ENCODE assay signal across 18 cellular contexts in the genomic region with DNA sequence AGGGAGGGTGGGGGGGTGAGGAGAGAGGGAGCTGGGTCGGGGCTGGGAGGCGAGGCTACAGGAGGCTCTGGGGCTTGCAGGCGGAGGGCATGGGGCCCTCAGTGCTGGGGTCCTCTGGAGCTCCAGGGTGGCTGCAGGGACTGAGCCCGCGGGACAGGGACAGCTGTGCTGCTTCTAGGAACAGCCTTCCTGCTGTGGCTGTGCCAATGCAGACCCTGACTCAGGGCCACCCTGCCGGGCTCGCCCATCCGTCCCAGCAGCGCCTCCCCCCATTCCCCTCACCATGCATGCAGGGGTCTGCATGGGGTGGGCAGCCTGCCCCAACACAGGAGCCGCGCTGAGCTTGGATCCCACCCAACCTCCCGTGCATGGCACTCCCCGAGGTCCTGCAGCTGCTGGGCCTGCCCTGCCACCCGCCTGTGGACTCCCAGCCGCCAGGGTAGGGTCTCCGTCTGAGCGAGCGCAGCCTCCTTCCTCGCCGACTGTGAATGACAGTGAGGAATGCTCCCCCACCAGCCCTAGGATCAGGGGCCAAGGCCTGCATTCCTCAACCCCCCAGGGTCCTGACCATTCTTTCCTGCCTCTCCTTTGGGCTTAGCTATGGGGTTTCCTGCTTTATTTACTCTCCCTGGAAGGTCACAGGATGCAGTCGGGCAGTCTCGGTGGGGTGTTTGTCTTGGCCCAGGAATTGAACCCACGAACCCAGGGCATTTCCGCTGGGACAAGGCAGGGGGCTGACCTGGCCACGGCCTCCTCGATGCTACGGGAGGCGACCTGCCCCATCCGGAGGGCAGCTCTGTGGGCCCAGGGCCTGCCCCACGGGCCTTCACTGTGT. TPM values are rescaled to one million over a fixed set of nuclear protein-coding genes. Genes with fewer than 3 reads are reported as not detected.
DNase-seq lines count a peak whose midpoint lies in the region; ATAC-seq and TF ChIP-seq lines count a peak whose summit lies in the region.
"Had no signal": no experiment of that assay in that cellular context is flagged by ENCODE, and none has a peak within 500 bp of the region (broad histone marks: within the 10 kb centered on the region; RNA-seq: fewer than 3 reads in every experiment).

No MANE protein-coding gene starts in this region.

- H3K9ac ChIP-seq in IMR-90 (ENCODE audit: low read depth, low read length), result no peak overlapping the region

- H3K36me3 ChIP-seq in IMR-90 (ENCODE audit: control insufficient read depth, insufficient read depth, low read length), result no peaks in the 10 kb centered on the region
- H3K36me3 ChIP-seq: ascending aorta, ovary had no signal

- dilution Hi-C loops in IMR-90 (cut with HindIII; ENCODE audit: low sequenced_read_pairs, unreplicated experiment), result no loop called here

- TF ChIP-seq POLR2A in IMR-90 (IDR thresholded peaks at IDR 0.05; ENCODE audit: low read depth, low read length), result no peak

- H4K20me1 ChIP-seq in IMR-90 (ENCODE audit: insufficient read depth, low read length), result peaks cover 25% of the 10 kb centered on the region

- no peak overlapping the region for H3K23ac ChIP-seq in IMR-90 (ENCODE audit: low read depth, low read length)

- intact Hi-C loops in IMR-90 (cut with micrococcal nuclease), result no loop called here
- intact Hi-C loops in sciatic nerve (cut with DNase I), result no loop called here

- H4K8ac ChIP-seq in IMR-90 (ENCODE audit: low read depth in 2 of 2, low read length in 2 of 2), result no peak overlapping the region

- POLR2A ChIA-PET in IMR-90 (lab: Charles Lee; ENCODE audit: unreplicated experiment), result no interaction called here

- no peak overlapping the region for H3K4ac ChIP-seq in IMR-90 (ENCODE audit: low read depth, low read length)

- WGBS in IMR-90 (ENCODE audit: extremely low coverage in 2 of 2, insufficient read length in 1 of 2), 2 experiments, result 31% methylated on average over 4 of the region's 30 CpGs; no CpG with 5 or more reads in 1 of the 2 experiments

- no peak for DNase-seq in IMR-90
- DNase-seq in chondrocyte (ENCODE audit: low spot score), result no peak
- DNase-seq in iPS-NIHi7 (ENCODE audit: extremely low spot score), result peak; percentile 66
- peak; percentile 57 for DNase-seq in sciatic nerve (ENCODE audit: low spot score)
- no peak for DNase-seq in GM20000 (ENCODE audit: low spot score)
- no peak for DNase-seq in NK-92 treated with Interleukin-12 subunit alpha and Interleukin-12 subunit beta, amount 100 ng/mL, for 24 hours (lab: John Stamatoyannopoulos, UW)
- DNase-seq: activated CD8-positive, alpha-beta T cell treated with anti-CD3 and anti-CD28 coated beads for 36 hours; DMS79 treated with DMSO at 0.1 percent for 48 hours; NCI-H1417 treated with DMSO at 0.1 percent for 48 hours; stimulated activated CD4-positive, alpha-beta T cell treated with anti-CD3 and anti-CD28 coated beads, Interleukin-15, amount 100 ng/mL, for 24 hours; SW 1271 had no signal

- in situ Hi-C loops in IMR-90 (cut with MboI; ENCODE audit: low sequenced_read_pairs), result no loop called here

- no peak overlapping the region for H2AK9ac ChIP-seq in IMR-90 (replicated peaks; ENCODE audit: low read depth, low read length, poor library complexity)

- H2BK120ac ChIP-seq in IMR-90 (ENCODE audit: low read depth, low read length), result no peak overlapping the region

- H3K9me3 Mint-ChIP-seq in chondrocyte (ENCODE audit: low read depth), result no peaks in the 10 kb centered on the region
- H3K9me3 Mint-ChIP-seq: activated CD8-positive, alpha-beta T cell treated with anti-CD3 and anti-CD28 coated beads for 36 hours; activated T-helper 2 cell treated with anti-CD3 and anti-CD28 coated beads, Interferon-gamma antibody, Interleukin-2, Interleukin-4, amounts not matched to agents 10 μg/mL and 5 μg/mL and 100 μg/mL, durations not matched to agents 14 hours and 24 hours and 36 hours; memory B cell had no signal

- no peak overlapping the region for H3K4me3 Mint-ChIP-seq in chondrocyte (ENCODE audit: unreplicated experiment)
- H3K4me3 Mint-ChIP-seq: activated CD8-positive, alpha-beta T cell treated with anti-CD3 and anti-CD28 coated beads for 36 hours; memory B cell had no signal

- no peak overlapping the region for H3K4me3 ChIP-seq in IMR-90 (ENCODE audit: insufficient read depth, low read depth, low read length)
- H3K4me3 ChIP-seq: ascending aorta, ovary had no signal

- TF ChIP-seq RAD21 in IMR-90 (IDR thresholded peaks at IDR 0.05; ENCODE audit: low read length), result no peak

- TF ChIP-seq CTCF in IMR-90 (conservative IDR thresholded peaks at IDR 0.05; ENCODE audit: low read depth, low read length) (no peak), chondrocyte (IDR thresholded peaks at IDR 0.05) (no peak), GM20000 (IDR thresholded peaks at IDR 0.05; ENCODE audit: extremely low read depth, missing control alignments) (no peak)

- H3K4me1 Mint-ChIP-seq in chondrocyte (ENCODE audit: low read depth), result peaks cover 16% of the 10 kb centered on the region
- H3K4me1 Mint-ChIP-seq: memory B cell had no signal

- H3K27me3 Mint-ChIP-seq in chondrocyte (ENCODE audit: low read depth), result no peaks in the 10 kb centered on the region
- H3K27me3 Mint-ChIP-seq: activated CD8-positive, alpha-beta T cell treated with anti-CD3 and anti-CD28 coated beads for 36 hours; memory B cell had no signal

- H3K9me1 ChIP-seq in IMR-90 (ENCODE audit: insufficient read depth, low read length), result peaks cover 6% of the 10 kb centered on the region; the same call in 1 of the 2 replicates

- no peak overlapping the region for H2BK15ac ChIP-seq in IMR-90 (ENCODE audit: low read depth, low read length)

- no peak overlapping the region for H3K27ac ChIP-seq in IMR-90 (ENCODE audit: insufficient read depth, low read length)
- H3K27ac ChIP-seq: ascending aorta, ovary had no signal

- BruUV-seq in IMR-90 (replicated peaks; lab: Mats Ljungman, UMichigan), result no TSS peak

- no peak overlapping the region for H2BK5ac ChIP-seq in IMR-90 (ENCODE audit: low read depth, low read length, poor library complexity, severe bottlenecking)

- H2AFZ ChIP-seq in IMR-90 (replicated peaks; ENCODE audit: low read length, poor library complexity), result peak overlapping the region; percentile 21

- CTCF ChIA-PET in IMR-90 (lab: Yijun Ruan, JAX), result interaction anchor here (1.1 kb wide), 1 partner anchor 10 kb away, joined by 3 read pairs; no protein-coding TSS in a partner anchor

- H3K56ac ChIP-seq in IMR-90 (ENCODE audit: extremely low read depth, insufficient read depth, low read length), result no peak overlapping the region

- H2BK20ac ChIP-seq in IMR-90 (ENCODE audit: low read depth, low read length), result no peak overlapping the region

- peaks cover 0 to 14% of the 10 kb centered on the region in 2 experiments; a peak in 1 of 4 replicates for H3K79me1 ChIP-seq in IMR-90 (ENCODE audit: low read depth in 1 of 2, low read length in 2 of 2)

- H2AK5ac ChIP-seq in IMR-90 (ENCODE audit: low read depth, low read length), result no peak overlapping the region

- H3K9me3 ChIP-seq in IMR-90 (ENCODE audit: control insufficient read depth, insufficient read depth, low read length), result no peaks in the 10 kb centered on the region
- H3K9me3 ChIP-seq: ascending aorta, ovary had no signal

- H3K18ac ChIP-seq in IMR-90 (ENCODE audit: low read depth, low read length), result no peak overlapping the region

- H3K27me3 ChIP-seq in IMR-90 (ENCODE audit: control insufficient read depth, insufficient read depth, low read length), result no peaks in the 10 kb centered on the region
- H3K27me3 ChIP-seq: ascending aorta, ovary had no signal

- H4K5ac ChIP-seq in IMR-90 (ENCODE audit: low read depth, low read length), result no peak overlapping the region

- peak overlapping the region; percentile 37 for H3K27ac Mint-ChIP-seq in chondrocyte (ENCODE audit: unreplicated experiment)
- H3K27ac Mint-ChIP-seq: activated CD8-positive, alpha-beta T cell treated with anti-CD3 and anti-CD28 coated beads for 36 hours; activated T-helper 2 cell treated with anti-CD3 and anti-CD28 coated beads, Interferon-gamma antibody, Interleukin-2, Interleukin-4, amounts not matched to agents 10 μg/mL and 5 μg/mL and 100 μg/mL, durations not matched to agents 14 hours and 24 hours and 36 hours; memory B cell had no signal

- H3K36me3 Mint-ChIP-seq in chondrocyte (ENCODE audit: low read depth), result no peaks in the 10 kb centered on the region
- H3K36me3 Mint-ChIP-seq: memory B cell had no signal

- H3K4me1 ChIP-seq in IMR-90 (ENCODE audit: control insufficient read depth, insufficient read depth, low read length), result peaks cover 25% of the 10 kb centered on the region

- H3K14ac ChIP-seq in IMR-90 (replicated peaks; ENCODE audit: low read depth, low read length), result no peak overlapping the region

- H4K91ac ChIP-seq in IMR-90 (ENCODE audit: insufficient read depth, low read depth, low read length), result no peak overlapping the region

- ATAC-seq in IMR-90 (ENCODE audit: low read depth) (no peak), sciatic nerve (no peak), HG02763 (IDR thresholded peaks at IDR 0.05; ENCODE audit: unreplicated experiment) (no peak), GM18502 (IDR thresholded peaks at IDR 0.05; ENCODE audit: poor library complexity, unreplicated experiment) (no peak)
- ATAC-seq: activated CD8-positive, alpha-beta T cell treated with anti-CD3 and anti-CD28 coated beads for 36 hours; HCT116 had no signal

- H3K4me2 ChIP-seq in IMR-90 (ENCODE audit: low read depth, low read length), result no peak overlapping the region

TF ChIP-seq in IMR-90, 13 proteins besides CTCF, POLR2A, EP300 and RAD21:
- TF ChIP-seq, protein P1, sequence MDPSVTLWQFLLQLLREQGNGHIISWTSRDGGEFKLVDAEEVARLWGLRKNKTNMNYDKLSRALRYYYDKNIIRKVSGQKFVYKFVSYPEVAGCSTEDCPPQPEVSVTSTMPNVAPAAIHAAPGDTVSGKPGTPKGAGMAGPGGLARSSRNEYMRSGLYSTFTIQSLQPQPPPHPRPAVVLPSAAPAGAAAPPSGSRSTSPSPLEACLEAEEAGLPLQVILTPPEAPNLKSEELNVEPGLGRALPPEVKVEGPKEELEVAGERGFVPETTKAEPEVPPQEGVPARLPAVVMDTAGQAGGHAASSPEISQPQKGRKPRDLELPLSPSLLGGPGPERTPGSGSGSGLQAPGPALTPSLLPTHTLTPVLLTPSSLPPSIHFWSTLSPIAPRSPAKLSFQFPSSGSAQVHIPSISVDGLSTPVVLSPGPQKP (IDR thresholded peaks at IDR 0.05; ENCODE audit: borderline replicate concordance, low read depth, low read length), result no peak
- TF ChIP-seq BHLHE40 (IDR thresholded peaks at IDR 0.05; ENCODE audit: low read depth, low read length) (no peak), MAFK (IDR thresholded peaks at IDR 0.05; ENCODE audit: low read depth, low read length) (no peak), MXI1 (IDR thresholded peaks at IDR 0.05; ENCODE audit: borderline replicate concordance, low read depth, low read length) (no peak), CEBPB (IDR thresholded peaks at IDR 0.05; ENCODE audit: low read depth, low read length) (no peak), RCOR1 (IDR thresholded peaks at IDR 0.05; ENCODE audit: insufficient replicate concordance, low read length) (no peak), SMC3 (IDR thresholded peaks at IDR 0.05; ENCODE audit: low read depth, low read length) (no peak)

RNA-seq across cellular contexts. Expression of a gene that starts 23.4 kb away (rescaled TPM):
- total RNA-seq in IMR-90 (2012; rRNA removed), result 14.3 and 21.1 TPM in 2 replicates
- 7.9 and 9.2 TPM in 2 replicates for polyA plus RNA-seq in IMR-90 (2012; rRNA removed)
- polyA plus RNA-seq in IMR-90 (2012; cell fraction: cytosol; rRNA removed), result 2.9 and 4.9 TPM in 2 replicates
- polyA plus RNA-seq in IMR-90 (2012; cell fraction: nucleus; rRNA removed; ENCODE audit: low replicate concordance), result 2.6 and 13.3 TPM in 2 replicates
- 16.3 to 54.4 TPM (median 50.2 TPM) in 3 replicates for total RNA-seq in chondrocyte
- total RNA-seq in sciatic nerve, result 21.2 TPM

Comparison
In these comparisons a context has a peak if more than half of its experiments do, and no peak if none do; other contexts are left out.
1. DNase-seq: peak in iPS-NIHi7 (single experiment) and sciatic nerve (single experiment); none in IMR-90 (single experiment), chondrocyte (single experiment), GM20000 (single experiment) and NK-92 treated with Interleukin-12 subunit alpha and Interleukin-12 subunit beta, amount 100 ng/mL, for 24 hours (single experiment).